In the genomic region with DNA sequence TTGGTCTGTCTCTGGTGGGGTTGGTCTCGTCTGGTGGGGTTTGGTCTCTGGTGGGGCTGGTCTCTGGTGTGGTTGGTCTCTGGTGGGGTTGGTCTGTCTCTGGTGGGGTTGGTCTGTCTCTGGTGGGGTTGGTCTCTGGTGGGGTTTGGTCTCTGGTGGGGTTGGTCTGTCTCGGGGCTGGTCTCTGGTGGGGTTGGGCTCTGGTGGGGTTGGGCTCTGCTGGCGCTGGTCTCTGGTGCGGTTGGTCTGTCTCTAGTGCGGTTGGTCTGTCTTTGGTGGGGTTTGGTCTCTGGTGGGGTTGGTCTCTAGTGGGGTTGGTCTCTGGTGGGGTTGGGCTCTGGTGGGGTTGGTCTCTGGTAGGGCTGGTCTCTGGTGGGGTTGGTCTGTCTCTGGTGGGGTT, we compare ENCODE assay signal across 14 cellular contexts. TPM values are rescaled to one million over a fixed set of nuclear protein-coding genes. Genes with fewer than 3 reads are reported as not detected.
DNase-seq lines count a peak whose midpoint lies in the region; ATAC-seq and TF ChIP-seq lines count a peak whose summit lies in the region.
"Had no signal": no experiment of that assay in that cellular context is flagged by ENCODE, and none has a peak within 500 bp of the region (broad histone marks: within the 10 kb centered on the region; RNA-seq: fewer than 3 reads in every experiment).

No MANE protein-coding gene starts in this region.

- H3K36me3 Mint-ChIP-seq in activated B cell treated with CpG ODN at 0.5 μM for 24 hours (ENCODE audit: low read depth) = no peaks in the 10 kb centered on the region
- no peaks in the 10 kb centered on the region for H3K36me3 Mint-ChIP-seq in type B pancreatic cell

- no peak for TF ChIP-seq POLR2A in gastrocnemius medialis (IDR thresholded peaks at IDR 0.05)

- TF ChIP-seq CTCF in activated B cell treated with CpG ODN at 0.5 μM for 24 hours (IDR thresholded peaks at IDR 0.05) (no peak), liver (IDR thresholded peaks at IDR 0.05; ENCODE audit: low read depth, low read length, missing input control) (no peak), gastrocnemius medialis (IDR thresholded peaks at IDR 0.05 in 4 of 5, conservative IDR thresholded peaks at IDR 0.05 in 1 of 5) (no peak), type B pancreatic cell (conservative IDR thresholded peaks at IDR 0.05) (no peak)

- DNase-seq in activated B cell treated with CpG ODN at 0.5 μM for 24 hours = no peak
- DNase-seq in gastrocnemius medialis = no peak
- no peak for DNase-seq in type B pancreatic cell (ENCODE audit: extremely low spot score, unreplicated experiment)
- no peak for DNase-seq in NCI-H2107 treated with DMSO at 0.1 percent for 48 hours (lab: John Stamatoyannopoulos, UW; ENCODE audit: unreplicated experiment)
- no peak for DNase-seq in T1000 (lab: John Stamatoyannopoulos, UW)
- DNase-seq: ACHN; CD4-positive, alpha-beta T cell; DMS79 treated with DMSO at 0.1 percent for 48 hours; NCI-H2107; NCI-H345; NK-92 treated with Interleukin-12 subunit alpha and Interleukin-12 subunit beta, amount 100 ng/mL, for 24 hours; PC-3 had no signal

- ATAC-seq in activated B cell treated with CpG ODN at 0.5 μM for 24 hours (ENCODE audit: low read depth) = no peak
- no peak for ATAC-seq in gastrocnemius medialis
- ATAC-seq in HG02642 (IDR thresholded peaks at IDR 0.05; ENCODE audit: poor library complexity, unreplicated experiment) = no peak
- ATAC-seq: PC-3 had no signal

- H3K27ac Mint-ChIP-seq in activated B cell treated with CpG ODN at 0.5 μM for 24 hours (peak overlapping the region; percentile 94), type B pancreatic cell (peak overlapping the region; percentile 90)
- H3K27ac Mint-ChIP-seq: CD4-positive, alpha-beta T cell had no signal

- H3K27ac ChIP-seq in liver (ENCODE audit: low read depth in 1 of 2, low read length in 2 of 2) (peak overlapping the region; percentile 78 to 81), gastrocnemius medialis (peak overlapping the region in 3 of 4 donors; percentile 44 to 58 (median 56))

- H3K4me3 Mint-ChIP-seq in activated B cell treated with CpG ODN at 0.5 μM for 24 hours (no peak overlapping the region), type B pancreatic cell (no peak overlapping the region)
- H3K4me3 Mint-ChIP-seq: CD4-positive, alpha-beta T cell had no signal

- H3K4me1 Mint-ChIP-seq in activated B cell treated with CpG ODN at 0.5 μM for 24 hours (peaks cover 64% of the 10 kb centered on the region), type B pancreatic cell (ENCODE audit: unreplicated experiment) (peaks cover 9% of the 10 kb centered on the region)

- H3K4me1 ChIP-seq in liver (ENCODE audit: control insufficient read depth in 4 of 4, insufficient read depth in 4 of 4, low read length in 3 of 4) = peaks cover 5 to 26% (median 15%) of the 10 kb centered on the region in 4 donors
- H3K4me1 ChIP-seq in gastrocnemius medialis = peaks cover 0 to 12% of the 10 kb centered on the region in 2 donors

- 87% methylated on average over 5 of the region's 5 CpGs for WGBS in liver

- POLR2A ChIA-PET in activated B cell treated with CpG ODN at 0.5 μM for 24 hours (lab: Charles Lee) = interaction anchor here (1.3 to 43.9 kb wide), 2 partner anchors 20 to 21 kb away, joined by 6 to 2478 read pairs; a partner anchor contains a TSS

- intact Hi-C loops in activated B cell treated with CpG ODN at 0.5 μM for 24 hours (cut with micrococcal nuclease) = loop anchor here (1.0 kb wide), 2 partner anchors 10 to 16 kb away; no protein-coding TSS in a partner anchor
- intact Hi-C loops in gastrocnemius medialis (cut with DNase I; ENCODE audit: low total_unique reads) = no loop called here

- CTCF ChIA-PET in activated B cell treated with CpG ODN at 0.5 μM for 24 hours (lab: Charles Lee) = interaction anchor here (1.0 to 10.1 kb wide), 3 partner anchors 9 to 31 kb away, joined by 4 to 175 read pairs (median 5); a partner anchor contains a TSS

- H3K27me3 Mint-ChIP-seq in activated B cell treated with CpG ODN at 0.5 μM for 24 hours (no peaks in the 10 kb centered on the region), type B pancreatic cell (no peaks in the 10 kb centered on the region)
- H3K27me3 Mint-ChIP-seq: CD4-positive, alpha-beta T cell had no signal

- H3K27me3 ChIP-seq in liver (ENCODE audit: control insufficient read depth in 4 of 4, insufficient read depth in 4 of 4, low read length in 3 of 4) (no peaks in the 10 kb centered on the region), gastrocnemius medialis (no peaks in the 10 kb centered on the region)

- in situ Hi-C loops in gastrocnemius medialis (cut with MboI; ENCODE audit: low sequenced_read_pairs in 4 of 4) = no loop called here

- H3K9ac ChIP-seq in liver (ENCODE audit: low read depth in 1 of 2, low read length in 2 of 2) = no peak overlapping the region

- TF ChIP-seq RAD21 in liver (IDR thresholded peaks at IDR 0.05) = no peak

- no peaks in the 10 kb centered on the region for H3K9me3 ChIP-seq in liver (ENCODE audit: control insufficient read depth in 4 of 4, low read length in 3 of 4)
- H3K9me3 ChIP-seq in gastrocnemius medialis = no peaks in the 10 kb centered on the region

- H3K4me3 ChIP-seq in liver (ENCODE audit: low read depth in 1 of 3, low read length in 3 of 3) = peak overlapping the region in 1 of 3 donors; percentile 41
- H3K4me3 ChIP-seq in gastrocnemius medialis = no peak overlapping the region

- H3K36me3 ChIP-seq in liver (ENCODE audit: control insufficient read depth in 4 of 4, insufficient read depth in 3 of 4, low read depth in 1 of 4, low read length in 3 of 4) (no peaks in the 10 kb centered on the region), gastrocnemius medialis (no peaks in the 10 kb centered on the region)

- H3K9me3 Mint-ChIP-seq in activated B cell treated with CpG ODN at 0.5 μM for 24 hours = no peaks in the 10 kb centered on the region
- H3K9me3 Mint-ChIP-seq in type B pancreatic cell = no peaks in the 10 kb centered on the region
- H3K9me3 Mint-ChIP-seq: CD4-positive, alpha-beta T cell had no signal

TF ChIP-seq in liver, 16 proteins besides CTCF, POLR2A, EP300 and RAD21:
- TF ChIP-seq NR2F2 (IDR thresholded peaks at IDR 0.05) (no peak), TAF1 (conservative IDR thresholded peaks at IDR 0.05) (no peak), FOXA1 (IDR thresholded peaks at IDR 0.05) (no peak)
- TF ChIP-seq, protein P1, sequence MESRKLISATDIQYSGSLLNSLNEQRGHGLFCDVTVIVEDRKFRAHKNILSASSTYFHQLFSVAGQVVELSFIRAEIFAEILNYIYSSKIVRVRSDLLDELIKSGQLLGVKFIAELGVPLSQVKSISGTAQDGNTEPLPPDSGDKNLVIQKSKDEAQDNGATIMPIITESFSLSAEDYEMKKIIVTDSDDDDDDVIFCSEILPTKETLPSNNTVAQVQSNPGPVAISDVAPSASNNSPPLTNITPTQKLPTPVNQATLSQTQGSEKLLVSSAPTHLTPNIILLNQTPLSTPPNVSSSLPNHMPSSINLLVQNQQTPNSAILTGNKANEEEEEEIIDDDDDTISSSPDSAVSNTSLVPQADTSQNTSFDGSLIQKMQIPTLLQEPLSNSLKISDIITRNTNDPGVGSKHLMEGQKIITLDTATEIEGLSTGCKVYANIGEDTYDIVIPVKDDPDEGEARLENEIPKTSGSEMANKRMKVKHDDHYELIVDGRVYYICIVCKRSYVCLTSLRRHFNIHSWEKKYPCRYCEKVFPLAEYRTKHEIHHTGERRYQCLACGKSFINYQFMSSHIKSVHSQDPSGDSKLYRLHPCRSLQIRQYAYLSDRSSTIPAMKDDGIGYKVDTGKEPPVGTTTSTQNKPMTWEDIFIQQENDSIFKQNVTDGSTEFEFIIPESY (IDR thresholded peaks at IDR 0.05) = no peak

RNA-seq across cellular contexts. Expression of a gene that starts 16.3 kb away (rescaled TPM):
- 5,323 and 5,628 TPM in 2 replicates for total RNA-seq in activated B cell treated with CpG ODN at 0.5 μM for 24 hours
- 100 to 1,000 TPM; 176 to 214 TPM for total RNA-seq in liver
- polyA plus RNA-seq in liver = 100 to 1,000 TPM; 299 to 327 TPM
- 100 to 1,000 TPM; 123 to 291 (median 160) TPM for total RNA-seq in gastrocnemius medialis
- 24.9 and 37.2 TPM in 2 replicates for total RNA-seq in type B pancreatic cell (ENCODE audit: low replicate concordance)

RNA-seq across cellular contexts. Expression of a gene that starts 20.6 kb away (rescaled TPM):
- total RNA-seq in activated B cell treated with CpG ODN at 0.5 μM for 24 hours = 4,086 and 4,865 TPM in 2 replicates
- total RNA-seq in liver = 100 to 1,000 TPM; 822 to 948 TPM
- polyA plus RNA-seq in liver = 100 to 1,000 TPM; 609 to 956 TPM
- total RNA-seq in gastrocnemius medialis = 1,000 to 10,000 TPM; 1,865 to 2,215 (median 2,024) TPM
- total RNA-seq in type B pancreatic cell (ENCODE audit: low replicate concordance) = 2,469 and 2,543 TPM in 2 replicates

Comparison
In these comparisons a context has a peak if more than half of its experiments do, and no peak if none do; other contexts are left out.
1. RNA of a gene that starts 16.3 kb away (total RNA-seq): 5,323 to 5,628 TPM in activated B cell treated with CpG ODN at 0.5 μM for 24 hours; 176 to 214 TPM in liver, 123 to 291 TPM in gastrocnemius medialis and 24.9 to 37.2 TPM in type B pancreatic cell; every median in the first group is over 10 times any median in the second.